ENCODE assay signal across 8 cellular contexts in the genomic region with DNA sequence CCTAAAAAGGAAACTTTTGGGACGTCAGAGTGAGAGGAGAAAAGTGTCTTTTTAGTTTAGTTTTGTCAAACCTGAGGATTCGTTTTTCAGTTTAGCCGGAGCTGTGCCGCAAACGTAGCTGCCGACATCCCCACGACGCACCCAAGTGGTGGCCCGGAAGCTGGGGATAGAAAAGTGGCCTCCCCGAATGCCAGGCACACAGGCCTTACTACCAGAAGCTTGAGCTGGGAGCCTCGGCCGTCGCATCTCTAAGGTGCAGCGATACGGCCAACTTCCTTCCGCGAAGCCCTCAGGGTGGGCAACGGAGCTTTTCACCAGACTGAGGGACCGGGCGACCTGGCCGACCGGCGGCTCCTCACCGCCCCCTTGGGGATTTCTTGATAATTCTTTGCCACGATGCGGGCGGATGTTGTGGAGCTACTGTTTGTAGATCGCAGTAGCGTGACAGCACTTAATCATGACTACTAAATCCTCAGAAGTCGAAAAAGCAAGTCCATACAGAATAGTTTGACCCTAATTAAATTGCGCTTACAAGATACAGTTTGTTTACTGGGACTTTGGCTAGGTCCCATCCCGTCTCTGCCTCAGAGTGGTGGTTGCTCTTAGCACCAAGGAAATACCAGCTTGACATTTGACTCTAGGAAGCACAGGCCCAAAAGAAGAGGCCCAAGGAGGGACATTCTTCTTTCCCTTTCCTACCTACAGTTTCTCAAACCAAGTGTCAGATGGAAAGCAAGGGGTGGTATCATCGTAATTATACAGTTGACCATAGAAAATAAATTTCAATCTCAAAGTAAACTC. TPM values are rescaled to one million over a fixed set of nuclear protein-coding genes. Genes with fewer than 3 reads are reported as not detected.
DNase-seq lines count a peak whose midpoint lies in the region; ATAC-seq and TF ChIP-seq lines count a peak whose summit lies in the region.

No MANE protein-coding gene starts in this region.

- H3K36me3 ChIP-seq in aorta (ENCODE audit: control insufficient read depth in 1 of 2, insufficient read depth in 2 of 2, low read length in 1 of 2) = no peaks in the 10 kb centered on the region

- H3K4me3 ChIP-seq in astrocyte of the cerebellum (ENCODE audit: low read depth, low read length) = peak overlapping the region; percentile 92
- H3K4me3 ChIP-seq in aorta (ENCODE audit: low read length in 2 of 2) = peak overlapping the region; percentile 37 to 82

- no peaks in the 10 kb centered on the region for H3K4me1 ChIP-seq in aorta (ENCODE audit: control insufficient read depth in 1 of 2, insufficient read depth in 2 of 2, low read length in 2 of 2)

- peak overlapping the region; percentile 89 to 91 for H3K27ac ChIP-seq in aorta (ENCODE audit: low read depth in 1 of 2, low read length in 2 of 2)

- H3K27me3 ChIP-seq in aorta (ENCODE audit: control insufficient read depth in 1 of 2, insufficient read depth in 2 of 2, low read length in 1 of 2) = no peaks in the 10 kb centered on the region

- intact Hi-C loops in aorta (cut with DNase I) = loop anchor here (2.0 to 10.0 kb wide), 5 partner anchors 31 to 359 kb away; a partner anchor contains a TSS

- DNase-seq in NCI-H2029 (lab: John Stamatoyannopoulos, UW) = peak; percentile 74
- peak; percentile 66 for DNase-seq in T-helper 9 cell
- peak; percentile 55 for DNase-seq in astrocyte of the cerebellum (ENCODE audit: low read depth)
- peak; percentile 77 to 90 for DNase-seq in hippocampal formation (lab: John Stamatoyannopoulos, UW)
- peak; percentile 80 for DNase-seq in renal cortical epithelial cell (ENCODE audit: low read depth)
- DNase-seq in aorta = peak; percentile 88 to 91

- no peaks in the 10 kb centered on the region for H3K9me3 ChIP-seq in aorta (ENCODE audit: control insufficient read depth, low read length)

- in situ Hi-C loops in astrocyte of the cerebellum (cut with HindIII; ENCODE audit: low sequenced_read_pairs) = no loop called here

- 2 to 3% methylated on average over 33 of the region's 33 CpGs for WGBS in aorta, 2 donors

- TF ChIP-seq CTCF in astrocyte of the cerebellum (IDR thresholded peaks at IDR 0.05; ENCODE audit: low read depth, low read length, missing control alignments) = peak; percentile 62

- ATAC-seq in GM18508 (IDR thresholded peaks at IDR 0.05; ENCODE audit: insufficient read depth, unreplicated experiment) (peak; percentile 60), HG03039 (IDR thresholded peaks at IDR 0.05; ENCODE audit: unreplicated experiment) (peak; percentile 62), aorta (ENCODE audit: low FRiP score) (peak; percentile 93)

RNA-seq across cellular contexts. Expression of a gene that starts 0.6 kb away (rescaled TPM):
- total RNA-seq in renal cortical epithelial cell = 27.8 and 29.4 TPM in 2 replicates
- 10 to 100 TPM in 1 of 2 donors, 1 to 10 TPM in 1; 9.4 to 11.1 TPM for total RNA-seq in aorta
- polyA plus RNA-seq in aorta = 1 to 10 TPM; 8.1 to 8.6 TPM

RNA-seq across cellular contexts. Expression of a gene that starts 30.7 kb away (rescaled TPM):
- 1.7 and 3.0 TPM in 2 replicates for total RNA-seq in renal cortical epithelial cell
- 1 to 10 TPM; 2.0 to 2.3 TPM for total RNA-seq in aorta
- polyA plus RNA-seq in aorta = under 1 TPM; 0.64 to 0.88 TPM

Comparison
In these comparisons a context has a peak if more than half of its experiments do, and no peak if none do; other contexts are left out.
1. Peak in every context shown above with its lines: DNase-seq, ATAC-seq, H3K4me3 ChIP-seq and H3K27ac ChIP-seq.